10 cellular contexts compared by ENCODE assay signal in the genomic region with DNA sequence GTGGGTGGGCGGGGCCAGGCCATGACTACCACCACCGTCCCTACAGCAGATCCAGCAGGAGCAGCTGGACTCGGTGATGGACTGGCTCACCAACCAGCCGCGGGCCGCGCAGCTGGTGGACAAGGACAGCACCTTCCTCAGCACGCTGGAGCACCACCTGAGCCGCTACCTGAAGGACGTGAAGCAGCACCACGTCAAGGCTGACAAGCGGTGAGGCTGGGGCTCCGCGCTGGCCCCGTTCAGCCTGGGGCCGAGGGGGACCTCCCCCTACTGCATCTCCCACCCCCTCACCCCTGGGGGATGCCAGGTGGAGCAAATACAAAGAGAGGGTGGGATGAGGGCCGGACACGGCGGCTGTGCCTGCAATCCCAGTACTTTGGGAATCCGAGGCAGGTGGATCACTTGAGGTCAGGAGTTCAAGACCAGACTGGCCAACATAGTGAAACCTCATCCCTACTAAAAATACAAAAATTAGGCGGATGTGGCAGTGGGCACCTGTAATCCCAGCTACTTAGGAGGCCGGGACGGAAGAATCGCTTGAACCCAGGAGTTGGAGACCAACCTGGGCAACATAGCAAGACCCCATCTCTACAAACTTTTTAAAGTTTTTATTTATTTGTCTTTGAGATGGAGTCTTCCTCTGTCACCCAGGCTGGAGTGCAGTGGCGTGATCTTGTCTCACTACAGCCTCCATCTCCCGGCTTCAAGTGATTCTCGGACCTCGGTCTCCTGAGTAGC. TPM values are rescaled to one million over a fixed set of nuclear protein-coding genes. Genes with fewer than 3 reads are reported as not detected.
"Had no signal": no experiment of that assay in that cellular context is flagged by ENCODE, and none has a peak within 500 bp of the region (broad histone marks: within the 10 kb centered on the region; RNA-seq: fewer than 3 reads in every experiment).

No MANE protein-coding gene starts in this region.

- H3K4me2 ChIP-seq: KMS-11 had no signal

- H3K9me3 ChIP-seq: HAP-1 had no signal

- FAIRE-seq: HTR-8/SVneo had no signal

- DNase-seq: GM23248, GOT3, IMR-90, KBM-7 had no signal

- H3K4me1 ChIP-seq: HAP-1 had no signal

- H3K4me3 ChIP-seq: GM23248, HAP-1 had no signal

- ATAC-seq: HCT116 had no signal

- H3K9ac ChIP-seq: GM23248, KMS-11 had no signal

- H2AFZ ChIP-seq: GM23248 had no signal

- H3K27ac ChIP-seq: GM23248, KMS-11 had no signal

RNA-seq across cellular contexts. Expression of a gene that starts 18.1 kb away (rescaled TPM):
- total RNA-seq: IMR-90 had no signal
- polyA plus RNA-seq: GM23248 had no signal

RNA-seq across cellular contexts. Expression of a gene that starts 27.8 kb away (rescaled TPM):
- total RNA-seq: GM23248, H4, HT-29, IMR-90 had no signal
- polyA plus RNA-seq: GM23248, IMR-90 had no signal
